8 cellular contexts compared by ENCODE assay signal in genomic region chr9:95772320-95773060, GRCh38.
DNase-seq lines count a peak whose midpoint lies in the region; ATAC-seq, FAIRE-seq and TF ChIP-seq lines count a peak whose summit lies in the region.

No MANE protein-coding gene starts in this region.

- H2AFZ ChIP-seq in mammary epithelial cell (ENCODE audit: low read depth, low read length) = peak overlapping the region; percentile 67
- H2AFZ ChIP-seq in HepG2 (ENCODE audit: low read length) = peak overlapping the region; percentile 56

- ATAC-seq in HepG2 = peak; percentile 92
- ATAC-seq in esophagus mucosa = no peak

- no peaks in the 10 kb centered on the region for H3K36me3 ChIP-seq in mammary epithelial cell (ENCODE audit: insufficient read depth, low read length)
- no peaks in the 10 kb centered on the region for H3K36me3 ChIP-seq in HepG2 (replicated peaks in 1 of 2; ENCODE audit: control insufficient read depth in 1 of 2, insufficient read depth in 2 of 2, low read length in 2 of 2)
- H3K36me3 ChIP-seq in tibial nerve = no peaks in the 10 kb centered on the region

- H3K36me3 Mint-ChIP-seq in activated naive CD4-positive, alpha-beta T cell treated with anti-CD3 and anti-CD28 coated beads for 36 hours (ENCODE audit: low read depth) = no peaks in the 10 kb centered on the region

- no peak overlapping the region for H3K4me3 Mint-ChIP-seq in activated naive CD4-positive, alpha-beta T cell treated with anti-CD3 and anti-CD28 coated beads for 36 hours

- no peak overlapping the region for H3K27ac Mint-ChIP-seq in activated naive CD4-positive, alpha-beta T cell treated with anti-CD3 and anti-CD28 coated beads for 36 hours

- H3K79me2 ChIP-seq in mammary epithelial cell (ENCODE audit: insufficient read depth, low read length) (no peaks in the 10 kb centered on the region), HepG2 (ENCODE audit: insufficient read depth, low read length) (no peaks in the 10 kb centered on the region)

- DNase-seq in LNCaP clone FGC (ENCODE audit: low read depth) = peak; percentile 54
- no peak for DNase-seq in mammary epithelial cell
- peak; percentile 49 for DNase-seq in HepG2 (ENCODE audit: low spot score)
- DNase-seq in tibial nerve (ENCODE audit: low spot score in 2 of 2) = peak; percentile 33 to 37
- no peak for DNase-seq in activated gamma-delta T cell (lab: John Stamatoyannopoulos, UW)
- no peak for DNase-seq in activated naive CD4-positive, alpha-beta T cell treated with anti-CD3 and anti-CD28 coated beads for 36 hours
- DNase-seq in stimulated activated CD4-positive, alpha-beta T cell treated with anti-CD3 and anti-CD28 coated beads, Interleukin-15, amount 100 ng/mL, for 24 hours = no peak

- TF ChIP-seq EP300 in HepG2 (IDR thresholded peaks at IDR 0.05; ENCODE audit: low read depth in 2 of 2, low read length in 2 of 2) (peak in 1 of 2 experiments; percentile 23; a peak in 1 of 4 replicates), HepG2 (CRISPR knock-in tag; IDR thresholded peaks at IDR 0.05; ENCODE audit: borderline replicate concordance) (no peak; the same call in 1 of the 2 replicates), tibial nerve (IDR thresholded peaks at IDR 0.05) (no peak)

- no peak overlapping the region for H3K9ac ChIP-seq in mammary epithelial cell (ENCODE audit: insufficient read depth, low read length)
- peak overlapping the region; percentile 66 for H3K9ac ChIP-seq in HepG2 (ENCODE audit: insufficient read depth, low read depth, low read length)

- H3K27ac ChIP-seq in mammary epithelial cell (ENCODE audit: insufficient read depth, low read depth, low read length) = no peak overlapping the region
- H3K27ac ChIP-seq in HepG2 (ENCODE audit: extremely low read length, insufficient read depth, low read length) = peak overlapping the region; percentile 79
- H3K27ac ChIP-seq in tibial nerve = peak overlapping the region; percentile 28 to 88 (median 75)

- no peaks in the 10 kb centered on the region for H3K4me1 ChIP-seq in mammary epithelial cell (ENCODE audit: insufficient read depth, low read length)
- peaks cover 51% of the 10 kb centered on the region for H3K4me1 ChIP-seq in HepG2 (ENCODE audit: insufficient read depth, low read length)
- peaks cover 0 to 49% (median 16%) of the 10 kb centered on the region in 4 donors for H3K4me1 ChIP-seq in tibial nerve

- POLR2A ChIA-PET in HepG2 (lab: Yijun Ruan, JAX) = interaction anchor here (1.0 to 1.9 kb wide), 3 partner anchors 11 to 103 kb away, joined by 3 to 9 read pairs (median 3); partner anchors contain the start of gene ERCC6L2

- H3K4me3 ChIP-seq in LNCaP clone FGC (ENCODE audit: low read depth, low read length) (no peak overlapping the region), mammary epithelial cell (replicated peaks in 1 of 3; ENCODE audit: insufficient read depth in 1 of 3, low read depth in 2 of 3, low read length in 3 of 3) (no peak overlapping the region), HepG2 (replicated peaks in 1 of 3; ENCODE audit: insufficient read depth in 1 of 3, low read depth in 2 of 3, low read length in 3 of 3) (peak overlapping the region; percentile 55 to 73 (median 68)), tibial nerve (peak overlapping the region in 1 of 4 donors; percentile 15)

- TF ChIP-seq POLR2A in HepG2 (IDR thresholded peaks at IDR 0.05; ENCODE audit: insufficient read depth in 1 of 2, low read depth in 2 of 2, low read length in 2 of 2) = peak in 1 of 2 experiments; percentile 49; a peak in 2 of 4 replicates
- TF ChIP-seq POLR2A in tibial nerve (IDR thresholded peaks at IDR 0.05) = no peak

- in situ Hi-C loops in mammary epithelial cell (cut with MboI; ENCODE audit: low sequenced_read_pairs in 2 of 2) (no loop called here), HepG2 (cut with HindIII; ENCODE audit: extremely low pct_ligation_motif_present, low pct_unique_long_range_greater_than_20kb) (no loop called here)

- H3K27me3 ChIP-seq in mammary epithelial cell (ENCODE audit: insufficient read depth, low read length) (no peaks in the 10 kb centered on the region), HepG2 (ENCODE audit: control insufficient read depth in 1 of 2, insufficient read depth in 2 of 2, low read length in 2 of 2) (no peaks in the 10 kb centered on the region), tibial nerve (no peaks in the 10 kb centered on the region)

- FAIRE-seq in HepG2 (lab: Jason Lieb, UNC) = peak; percentile 81

- H3K9me3 Mint-ChIP-seq in activated naive CD4-positive, alpha-beta T cell treated with anti-CD3 and anti-CD28 coated beads for 36 hours = no peaks in the 10 kb centered on the region

- H3K27me3 Mint-ChIP-seq in activated naive CD4-positive, alpha-beta T cell treated with anti-CD3 and anti-CD28 coated beads for 36 hours (ENCODE audit: low read depth) = peaks cover 27% of the 10 kb centered on the region

- no peak overlapping the region for H3K4me2 ChIP-seq in mammary epithelial cell (ENCODE audit: insufficient read depth, low read depth, low read length)
- peak overlapping the region; percentile 98 for H3K4me2 ChIP-seq in HepG2 (ENCODE audit: low read depth, low read length)

- intact Hi-C loops in mammary epithelial cell (cut with micrococcal nuclease) = no loop called here
- intact Hi-C loops in HepG2 (cut with micrococcal nuclease; ENCODE audit: unreplicated experiment) = loop anchor here (5.0 kb wide), 1 partner anchor 105 kb away; the partner anchor contains the start of gene ERCC6L2
- intact Hi-C loops in activated naive CD4-positive, alpha-beta T cell treated with anti-CD3 and anti-CD28 coated beads for 36 hours (cut with micrococcal nuclease) = no loop called here

- H4K20me1 ChIP-seq in mammary epithelial cell (ENCODE audit: insufficient read depth, low read length) = no peaks in the 10 kb centered on the region
- H4K20me1 ChIP-seq in HepG2 (ENCODE audit: insufficient read depth, low read length) = no peaks in the 10 kb centered on the region

- CTCF ChIA-PET in mammary epithelial cell (lab: Charles Lee; ENCODE audit: low non-redundant PET) (no interaction called here), HepG2 (lab: Yijun Ruan, JAX; ENCODE audit: low intra/inter-chr PET ratio, low total read pairs) (no interaction called here)
- CTCF ChIA-PET in activated naive CD4-positive, alpha-beta T cell treated with anti-CD3 and anti-CD28 coated beads for 36 hours (lab: Charles Lee) = no interaction called here

- TF ChIP-seq RAD21 in HepG2 (CRISPR knock-in tag; IDR thresholded peaks at IDR 0.05) = no peak

- 44% methylated on average over 15 of the region's 30 CpGs for WGBS in mammary epithelial cell (ENCODE audit: low coverage, missing lambda C conversion rate)
- WGBS in HepG2 (ENCODE audit: low lambda C conversion rate) = under 1% methylated on average over 25 of the region's 30 CpGs
- 50 to 53% methylated on average over 30 of the region's 30 CpGs for WGBS in tibial nerve, 2 donors

- dilution Hi-C loops in mammary epithelial cell (cut with HindIII; ENCODE audit: low sequenced_read_pairs) = loop anchor here (5.0 kb wide), 1 partner anchor 40 kb away; no protein-coding TSS in a partner anchor

- no peaks in the 10 kb centered on the region for H3K9me3 ChIP-seq in mammary epithelial cell (replicated peaks; ENCODE audit: insufficient read depth, low read length)
- H3K9me3 ChIP-seq in HepG2 (ENCODE audit: low read length) = no peaks in the 10 kb centered on the region
- no peaks in the 10 kb centered on the region for H3K9me3 ChIP-seq in tibial nerve

- no peak for TF ChIP-seq CTCF in LNCaP clone FGC (IDR thresholded peaks at IDR 0.05; ENCODE audit: control insufficient read depth, extremely low read depth, insufficient read depth)
- TF ChIP-seq CTCF in mammary epithelial cell (conservative IDR thresholded peaks at IDR 0.05 in 1 of 2, IDR thresholded peaks at IDR 0.05 in 1 of 2; ENCODE audit: extremely low read depth in 1 of 2, insufficient read depth in 1 of 2, low read depth in 1 of 2, low read length in 2 of 2) = no peak
- no peak for TF ChIP-seq CTCF in HepG2 (CRISPR knock-in tag; IDR thresholded peaks at IDR 0.05)
- TF ChIP-seq CTCF in tibial nerve (IDR thresholded peaks at IDR 0.05) = no peak

- H3K4me1 Mint-ChIP-seq in activated naive CD4-positive, alpha-beta T cell treated with anti-CD3 and anti-CD28 coated beads for 36 hours (ENCODE audit: low read depth) = peaks cover 14% of the 10 kb centered on the region

- no TSS peak for BruUV-seq in mammary epithelial cell (replicated peaks; lab: Mats Ljungman, UMichigan)
- BruUV-seq in HepG2 (replicated peaks; lab: Mats Ljungman, UMichigan) = no TSS peak

TF ChIP-seq in HepG2, 621 proteins besides CTCF, POLR2A, EP300 and RAD21 (continues in another document):
- TF ChIP-seq KLF6 (CRISPR knock-in tag; IDR thresholded peaks at IDR 0.05) (no peak), ZNF788 (CRISPR knock-in tag; IDR thresholded peaks at IDR 0.05; ENCODE audit: borderline replicate concordance) (no peak; the same call in 1 of the 2 replicates), FOSL2 (CRISPR knock-in tag; IDR thresholded peaks at IDR 0.05) (peak; percentile 14; the same call in 1 of the 2 replicates), NFYB (CRISPR knock-in tag; IDR thresholded peaks at IDR 0.05) (no peak), SALL1 (CRISPR knock-in tag; IDR thresholded peaks at IDR 0.05) (peak; percentile 28; the same call in 1 of the 2 replicates), ESRRA (CRISPR knock-in tag; IDR thresholded peaks at IDR 0.05; ENCODE audit: low read depth) (no peak), TRIM24 (CRISPR knock-in tag; IDR thresholded peaks at IDR 0.05) (no peak), ZNF792 (CRISPR knock-in tag; IDR thresholded peaks at IDR 0.05) (peak; percentile 41; the same call in 1 of the 2 replicates), ZNF335 (CRISPR knock-in tag; IDR thresholded peaks at IDR 0.05) (no peak), ZNF331 (CRISPR knock-in tag; IDR thresholded peaks at IDR 0.05) (no peak; the same call in 1 of the 2 replicates), HMGA1 (CRISPR knock-in tag; conservative IDR thresholded peaks at IDR 0.05) (no peak), KDM2A (CRISPR knock-in tag; IDR thresholded peaks at IDR 0.05; ENCODE audit: borderline replicate concordance, low read depth) (peak; percentile 30; the same call in 1 of the 2 replicates), ZSCAN9 (CRISPR knock-in tag; IDR thresholded peaks at IDR 0.05; ENCODE audit: borderline replicate concordance) (no peak), GPN1 (CRISPR knock-in tag; IDR thresholded peaks at IDR 0.05; ENCODE audit: borderline replicate concordance) (no peak)
- TF ChIP-seq, protein P1, sequence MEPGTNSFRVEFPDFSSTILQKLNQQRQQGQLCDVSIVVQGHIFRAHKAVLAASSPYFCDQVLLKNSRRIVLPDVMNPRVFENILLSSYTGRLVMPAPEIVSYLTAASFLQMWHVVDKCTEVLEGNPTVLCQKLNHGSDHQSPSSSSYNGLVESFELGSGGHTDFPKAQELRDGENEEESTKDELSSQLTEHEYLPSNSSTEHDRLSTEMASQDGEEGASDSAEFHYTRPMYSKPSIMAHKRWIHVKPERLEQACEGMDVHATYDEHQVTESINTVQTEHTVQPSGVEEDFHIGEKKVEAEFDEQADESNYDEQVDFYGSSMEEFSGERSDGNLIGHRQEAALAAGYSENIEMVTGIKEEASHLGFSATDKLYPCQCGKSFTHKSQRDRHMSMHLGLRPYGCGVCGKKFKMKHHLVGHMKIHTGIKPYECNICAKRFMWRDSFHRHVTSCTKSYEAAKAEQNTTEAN (CRISPR knock-in tag; conservative IDR thresholded peaks at IDR 0.05) = peak; percentile 64; the same call in 1 of the 2 replicates

Comparison
In these comparisons a context has a peak if more than half of its experiments do, and no peak if none do; other contexts are left out.
1. DNase-seq: peak in LNCaP clone FGC (single experiment), HepG2 (single experiment) and tibial nerve (2 of 2); none in mammary epithelial cell (single experiment), activated gamma-delta T cell (single experiment), activated naive CD4-positive, alpha-beta T cell treated with anti-CD3 and anti-CD28 coated beads for 36 hours (single experiment) and stimulated activated CD4-positive, alpha-beta T cell treated with anti-CD3 and anti-CD28 coated beads, Interleukin-15, amount 100 ng/mL, for 24 hours (single experiment).
2. H3K4me3 ChIP-seq: peak in HepG2 (3 of 3); none in LNCaP clone FGC (single experiment) and mammary epithelial cell (0 of 3).